2 cellular contexts compared by ENCODE assay signal in genomic region chr11:67248653-67249052, GRCh38.
TF ChIP-seq lines count a peak whose summit lies in the region.

No MANE protein-coding gene starts in this region.

TF ChIP-seq in HCT116, 20 proteins besides CTCF, POLR2A, EP300 and RAD21 (continued from another document):
- TF ChIP-seq REST (IDR thresholded peaks at IDR 0.05; ENCODE audit: low read depth), result no peak
- TF ChIP-seq, protein P1, sequence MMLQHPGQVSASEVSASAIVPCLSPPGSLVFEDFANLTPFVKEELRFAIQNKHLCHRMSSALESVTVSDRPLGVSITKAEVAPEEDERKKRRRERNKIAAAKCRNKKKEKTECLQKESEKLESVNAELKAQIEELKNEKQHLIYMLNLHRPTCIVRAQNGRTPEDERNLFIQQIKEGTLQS (IDR thresholded peaks at IDR 0.05), result no peak
- no peak for TF ChIP-seq ZBTB33 (IDR thresholded peaks at IDR 0.05; ENCODE audit: extremely low read depth, insufficient replicate concordance, low read length)
- TF ChIP-seq SRF (IDR thresholded peaks at IDR 0.05; ENCODE audit: low read depth), result peak; percentile 61

TF ChIP-seq in liver, 16 proteins besides CTCF, POLR2A, EP300 and RAD21 (continued from another document):
- TF ChIP-seq NR2F2 (IDR thresholded peaks at IDR 0.05) (peak; percentile 78), HNF4G (IDR thresholded peaks at IDR 0.05) (peak; percentile 74), FOXA1 (IDR thresholded peaks at IDR 0.05) (peak; percentile 81), JUND (IDR thresholded peaks at IDR 0.05) (peak; percentile 51 to 77), MAX (IDR thresholded peaks at IDR 0.05) (peak; percentile 80), TAF1 (conservative IDR thresholded peaks at IDR 0.05) (no peak), HNF4A (conservative IDR thresholded peaks at IDR 0.05) (peak; percentile 95 to 97), RXRA (IDR thresholded peaks at IDR 0.05) (peak; percentile 98 to 99), REST (IDR thresholded peaks at IDR 0.05) (peak; percentile 67), SP1 (IDR thresholded peaks at IDR 0.05) (peak; percentile 76), YY1 (IDR thresholded peaks at IDR 0.05) (peak; percentile 48), EGR1 (IDR thresholded peaks at IDR 0.05; ENCODE audit: low read depth in 2 of 2) (peak in 1 of 2 donors; percentile 53)
